In genomic region chr1:211258310-211258755, GRCh38 we compare ENCODE assay signal across 8 cellular contexts. TPM values are rescaled to one million over a fixed set of nuclear protein-coding genes. Genes with fewer than 3 reads are reported as not detected.
DNase-seq lines count a peak whose midpoint lies in the region; FAIRE-seq and TF ChIP-seq lines count a peak whose summit lies in the region.

No MANE protein-coding gene starts in this region.

- H2BK12ac ChIP-seq in H9 (ENCODE audit: insufficient read length, low read depth, low read length), result no peak overlapping the region

- no peaks in the 10 kb centered on the region for H3K27me3 ChIP-seq in H9 (ENCODE audit: insufficient read depth, low read length)
- no peaks in the 10 kb centered on the region for H3K27me3 ChIP-seq in MM.1S (replicated peaks; ENCODE audit: insufficient read depth, low read length)
- H3K27me3 ChIP-seq in neutrophil, result no peaks in the 10 kb centered on the region
- no peaks in the 10 kb centered on the region for H3K27me3 ChIP-seq in suprapubic skin

- H2BK120ac ChIP-seq in H9 (ENCODE audit: low read depth, low read length, poor library complexity, severe bottlenecking), result peak overlapping the region; percentile 49

- H3K36me3 ChIP-seq in MM.1S (replicated peaks; ENCODE audit: insufficient read depth, low read length), result no peaks in the 10 kb centered on the region
- H3K36me3 ChIP-seq in neutrophil, result peaks cover 6% of the 10 kb centered on the region
- no peaks in the 10 kb centered on the region for H3K36me3 ChIP-seq in suprapubic skin

- no peak for FAIRE-seq in frontal cortex (lab: Jason Lieb, UNC)

- peak overlapping the region; percentile 13 for H4K5ac ChIP-seq in H9 (ENCODE audit: insufficient read length, low read depth, low read length)

- H3K9me2 ChIP-seq in MM.1S (replicated peaks; ENCODE audit: insufficient read depth, low read length), result no peaks in the 10 kb centered on the region

- peak overlapping the region; percentile 86 for H3K4me3 Mint-ChIP-seq in H9
- H3K4me3 Mint-ChIP-seq in activated naive CD4-positive, alpha-beta T cell treated with anti-CD3 and anti-CD28 coated beads for 36 hours, result peak overlapping the region; percentile 90

- no peaks in the 10 kb centered on the region for H3K79me1 ChIP-seq in H9 (ENCODE audit: insufficient read depth, low read depth, low read length, poor library complexity, severe bottlenecking)

- peak overlapping the region; percentile 90 for H3K27ac ChIP-seq in H9 (ENCODE audit: insufficient read length, low read depth, low read length)
- H3K27ac ChIP-seq in MM.1S (ENCODE audit: low read length), result peak overlapping the region; percentile 96
- H3K27ac ChIP-seq in neutrophil, result peak overlapping the region; percentile 97
- peak overlapping the region; percentile 97 for H3K27ac ChIP-seq in suprapubic skin

- peak overlapping the region; percentile 95 for H3K4me2 ChIP-seq in H9 (ENCODE audit: insufficient read depth, insufficient read length, low read length)
- H3K4me2 ChIP-seq in MM.1S (ENCODE audit: low read depth, low read length), result peak overlapping the region; percentile 94

- peak overlapping the region; percentile 91 for H3K14ac ChIP-seq in H9 (ENCODE audit: insufficient read depth, low read length)

- H3K4me3 ChIP-seq in MM.1S (ENCODE audit: low read length), result peak overlapping the region; percentile 81
- H3K4me3 ChIP-seq in neutrophil (ENCODE audit: low read depth in 1 of 2, low read length in 1 of 2), result peak overlapping the region; percentile 88 to 90
- peak overlapping the region; percentile 95 for H3K4me3 ChIP-seq in suprapubic skin

- TF ChIP-seq CTCF in H9 (conservative IDR thresholded peaks at IDR 0.05) (no peak), MM.1S (IDR thresholded peaks at IDR 0.05; ENCODE audit: low read length) (peak; percentile 17; the same call in 1 of the 2 replicates), neutrophil (IDR thresholded peaks at IDR 0.05) (no peak), suprapubic skin (IDR thresholded peaks at IDR 0.05) (no peak)

- peaks cover 21% of the 10 kb centered on the region for H3K23me2 ChIP-seq in H9 (ENCODE audit: insufficient read length, low read depth, low read length, poor library complexity, severe bottlenecking)

- no peak overlapping the region for H2BK20ac ChIP-seq in H9 (ENCODE audit: low read depth, low read length, poor library complexity, severe bottlenecking)

- intact Hi-C loops in activated naive CD4-positive, alpha-beta T cell treated with anti-CD3 and anti-CD28 coated beads for 36 hours (cut with micrococcal nuclease), result loop anchor here (1.0 to 5.0 kb wide), 5 partner anchors 124 to 1600 kb away; partner anchors contain the start of genes FLVCR1, NSL1 and TATDN3

- peaks cover 35% of the 10 kb centered on the region for H3F3A ChIP-seq in MM.1S (ENCODE audit: insufficient read depth, low read length)

- no peaks in the 10 kb centered on the region for H4K20me1 ChIP-seq in H9 (ENCODE audit: control insufficient read depth, insufficient read depth, insufficient read length)
- no peaks in the 10 kb centered on the region for H4K20me1 ChIP-seq in MM.1S (ENCODE audit: insufficient read depth, low read length)

- peak overlapping the region; percentile 85 for H3K18ac ChIP-seq in H9 (ENCODE audit: insufficient read length, low read depth, low read length)

- H3K4me1 ChIP-seq in H9 (ENCODE audit: insufficient read depth, low read length), result peaks cover 4% of the 10 kb centered on the region; the same call in 1 of the 2 replicates
- H3K4me1 ChIP-seq in MM.1S (ENCODE audit: low read length), result peaks cover 10% of the 10 kb centered on the region
- H3K4me1 ChIP-seq in neutrophil (ENCODE audit: control insufficient read depth in 1 of 2, insufficient read depth in 1 of 2, low read depth in 1 of 2, low read length in 1 of 2), result peaks cover 12 to 20% of the 10 kb centered on the region in 2 experiments
- peaks cover 19% of the 10 kb centered on the region for H3K4me1 ChIP-seq in suprapubic skin

- peak overlapping the region; percentile 69 for H3K56ac ChIP-seq in H9 (ENCODE audit: insufficient read length, low read depth, low read length)

- H3K36me3 Mint-ChIP-seq in H9 (ENCODE audit: insufficient read depth in 1 of 3, low read depth in 3 of 3), result peaks cover 3 to 14% (median 14%) of the 10 kb centered on the region in 3 experiments; a peak in 6 of 7 replicates
- peaks cover 11% of the 10 kb centered on the region for H3K36me3 Mint-ChIP-seq in activated naive CD4-positive, alpha-beta T cell treated with anti-CD3 and anti-CD28 coated beads for 36 hours (ENCODE audit: low read depth)

- H3K27me3 Mint-ChIP-seq in H9 (ENCODE audit: low read depth), result no peaks in the 10 kb centered on the region
- H3K27me3 Mint-ChIP-seq in activated naive CD4-positive, alpha-beta T cell treated with anti-CD3 and anti-CD28 coated beads for 36 hours (ENCODE audit: low read depth), result no peaks in the 10 kb centered on the region

- no peak overlapping the region for H3T11ph ChIP-seq in H9 (ENCODE audit: low read length)

- peak in 1 of 2 donors; percentile 35 for TF ChIP-seq POLR2A in suprapubic skin (IDR thresholded peaks at IDR 0.05)

- WGBS in H9 (ENCODE audit: extremely low coverage, insufficient read length, low lambda C conversion rate), result no CpG with 5 or more reads among the region's 17 CpGs
- WGBS in suprapubic skin, result under 1% methylated on average over 17 of the region's 17 CpGs

- H3K9ac ChIP-seq in H9 (ENCODE audit: extremely low read depth, insufficient read length, low read length) (peak overlapping the region; percentile 86), MM.1S (ENCODE audit: low read length) (peak overlapping the region; percentile 94)

- H3K23ac ChIP-seq in H9 (ENCODE audit: insufficient read length, low read depth, low read length), result no peak overlapping the region

- H2BK5ac ChIP-seq in H9 (ENCODE audit: insufficient read length, low read length), result no peak overlapping the region

- H3K4ac ChIP-seq in H9 (ENCODE audit: low read depth, low read length), result peak overlapping the region; percentile 16; the same call in 1 of the 2 replicates

- peaks cover 22 to 23% of the 10 kb centered on the region in 2 experiments for H3K4me1 Mint-ChIP-seq in H9
- peaks cover 16% of the 10 kb centered on the region for H3K4me1 Mint-ChIP-seq in activated naive CD4-positive, alpha-beta T cell treated with anti-CD3 and anti-CD28 coated beads for 36 hours (ENCODE audit: low read depth)

- no peak overlapping the region for H2AK5ac ChIP-seq in H9 (ENCODE audit: insufficient read length, low read length)

- no peaks in the 10 kb centered on the region for H3K9me3 Mint-ChIP-seq in H9
- H3K9me3 Mint-ChIP-seq in activated naive CD4-positive, alpha-beta T cell treated with anti-CD3 and anti-CD28 coated beads for 36 hours, result no peaks in the 10 kb centered on the region

- no peak overlapping the region for H4K8ac ChIP-seq in H9 (replicated peaks; ENCODE audit: insufficient read length, low read depth, low read length)

- H2BK15ac ChIP-seq in H9 (ENCODE audit: low read depth, low read length), result no peak overlapping the region

- CTCF ChIA-PET in activated naive CD4-positive, alpha-beta T cell treated with anti-CD3 and anti-CD28 coated beads for 36 hours (lab: Charles Lee), result interaction anchor here (1.0 to 2.0 kb wide), 5 partner anchors 9 to 124 kb away, joined by 3 to 6 read pairs (median 3); partner anchors contain the start of gene KCNH1

- H3K79me2 ChIP-seq in H9 (ENCODE audit: insufficient read depth, low read length) (no peaks in the 10 kb centered on the region), MM.1S (ENCODE audit: low read length) (peaks cover 37% of the 10 kb centered on the region)

- H2AFZ ChIP-seq in H9 (ENCODE audit: low read length) (no peak overlapping the region), MM.1S (ENCODE audit: low read length) (peak overlapping the region; percentile 86)

- H3K27ac Mint-ChIP-seq in H9, result peak overlapping the region; percentile 96 to 98 (median 98)
- peak overlapping the region; percentile 96 for H3K27ac Mint-ChIP-seq in activated naive CD4-positive, alpha-beta T cell treated with anti-CD3 and anti-CD28 coated beads for 36 hours

- H4K91ac ChIP-seq in H9 (ENCODE audit: insufficient read length, low read depth, low read length), result peak overlapping the region; percentile 16

- in situ Hi-C loops in SK-MEL-5 (cut with HindIII; ENCODE audit: low pct_unique_long_range_greater_than_20kb, low sequenced_read_pairs), result no loop called here

- H3K9me3 ChIP-seq in H9 (ENCODE audit: control insufficient read depth, low read depth, low read length) (no peaks in the 10 kb centered on the region), MM.1S (replicated peaks; ENCODE audit: insufficient read depth, low read length) (no peaks in the 10 kb centered on the region), neutrophil (no peaks in the 10 kb centered on the region), suprapubic skin (no peaks in the 10 kb centered on the region)

- TF ChIP-seq EP300 in suprapubic skin (IDR thresholded peaks at IDR 0.05), result no peak

- peak; percentile 58 for DNase-seq in DMS79 (lab: John Stamatoyannopoulos, UW)
- DNase-seq in H9, result peak; percentile 74
- peak; percentile 94 for DNase-seq in MM.1S
- DNase-seq in SK-MEL-5 (ENCODE audit: low read depth, low spot score), result peak; percentile 80
- peak; percentile 76 for DNase-seq in activated naive CD4-positive, alpha-beta T cell treated with anti-CD3 and anti-CD28 coated beads for 36 hours
- peak; percentile 36 to 45 for DNase-seq in frontal cortex (ENCODE audit: low spot score in 2 of 2)
- peak; percentile 85 to 88 for DNase-seq in suprapubic skin (ENCODE audit: low spot score in 2 of 2)

RNA-seq across cellular contexts. Expression of gene RCOR3, which starts 0.8 kb away (rescaled TPM):
- 37.2 and 37.6 TPM in 2 replicates for total RNA-seq in H9 (2021)
- 8.7 and 9.2 TPM in 2 replicates for total RNA-seq in SK-MEL-5 (2014; rRNA removed; shearing (Covaris generic))
- polyA plus RNA-seq in SK-MEL-5 (2015; cell fraction: cytosol; rRNA removed), result 15.4 and 15.6 TPM in 2 replicates
- polyA plus RNA-seq in SK-MEL-5 (2015; cell fraction: nucleus; rRNA removed), result 108 and 140 TPM in 2 replicates
- total RNA-seq in activated naive CD4-positive, alpha-beta T cell treated with anti-CD3 and anti-CD28 coated beads for 36 hours, result 10 to 100 TPM; 28.9 to 30.8 TPM
- total RNA-seq in frontal cortex, result 40.4 TPM
- total RNA-seq in suprapubic skin, result 100 to 1,000 TPM in 1 of 4 donors, 10 to 100 TPM in 3; 24.9 to 151 (median 42.9) TPM

Comparison
In these comparisons a context has a peak if more than half of its experiments do, and no peak if none do; other contexts are left out.
1. Peak in every context shown above with its lines: DNase-seq, H3K4me3 ChIP-seq and H3K27ac ChIP-seq.
2. DNase-seq: peak in every context shown above with its lines; median percentile 94 in MM.1S; 86 in suprapubic skin; 80 in SK-MEL-5; 76 in activated naive CD4-positive, alpha-beta T cell treated with anti-CD3 and anti-CD28 coated beads for 36 hours; 74 in H9; 58 in DMS79; 40 in frontal cortex.